In the genomic region with DNA sequence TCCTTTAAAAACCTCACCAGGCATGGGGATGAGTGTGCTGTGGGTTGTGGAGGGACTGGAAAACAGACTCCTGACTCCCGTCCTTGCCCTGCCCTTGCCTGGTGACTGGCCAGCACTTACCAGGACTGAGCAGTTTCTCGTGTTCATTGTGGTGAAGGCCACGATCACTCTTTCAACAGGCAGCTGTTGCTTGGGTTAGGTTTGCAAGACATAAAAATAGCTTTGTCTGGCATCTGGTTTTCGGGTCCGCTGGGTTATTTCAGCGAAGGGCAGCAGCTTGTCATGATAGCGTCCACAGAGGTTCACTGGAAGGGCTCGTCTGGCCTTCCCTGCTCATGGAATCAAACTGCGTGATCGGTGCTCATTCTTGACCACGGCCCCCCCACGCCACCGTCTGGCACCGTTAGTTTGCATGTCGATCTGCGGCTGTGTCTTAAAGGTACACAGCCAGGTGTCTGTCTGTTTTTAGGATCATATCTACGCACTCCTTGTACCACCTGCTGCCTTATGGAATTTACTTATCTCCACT, we compare ENCODE assay signal across 13 cellular contexts. TPM values are rescaled to one million over a fixed set of nuclear protein-coding genes. Genes with fewer than 3 reads are reported as not detected.
DNase-seq lines count a peak whose midpoint lies in the region; ATAC-seq and TF ChIP-seq lines count a peak whose summit lies in the region.
"Had no signal": no experiment of that assay in that cellular context is flagged by ENCODE, and none has a peak within 500 bp of the region (broad histone marks: within the 10 kb centered on the region; RNA-seq: fewer than 3 reads in every experiment).

No MANE protein-coding gene starts in this region.

- CTCF ChIA-PET in OCI-LY7 (lab: Charles Lee; ENCODE audit: unreplicated experiment): interaction anchor here (1.5 kb wide), 1 partner anchor 20 kb away, joined by 3 read pairs; no protein-coding TSS in a partner anchor
- CTCF ChIA-PET in CD8-positive, alpha-beta T cell (lab: Charles Lee): interaction anchor here (0.7 to 1.2 kb wide), 2 partner anchors 11 to 15 kb away, joined by 3 read pairs; no protein-coding TSS in a partner anchor

- H3K4me3 Mint-ChIP-seq in CD8-positive, alpha-beta T cell: no peak overlapping the region
- H3K4me3 Mint-ChIP-seq: activated naive CD8-positive, alpha-beta T cell treated with anti-CD3 and anti-CD28 coated beads for 36 hours; naive thymus-derived CD4-positive, alpha-beta T cell had no signal

- H3K79me2 ChIP-seq in OCI-LY7 (ENCODE audit: insufficient read depth, low read depth, low read length): no peaks in the 10 kb centered on the region
- no peaks in the 10 kb centered on the region for H3K79me2 ChIP-seq in osteoblast (ENCODE audit: insufficient read depth, low read length)

- peaks cover 32% of the 10 kb centered on the region for H3K4me1 ChIP-seq in OCI-LY7 (ENCODE audit: insufficient read depth, low read length, poor library complexity, severe bottlenecking)
- H3K4me1 ChIP-seq in heart left ventricle: peaks cover 0 to 88% (median 30%) of the 10 kb centered on the region in 12 donors
- no peaks in the 10 kb centered on the region for H3K4me1 ChIP-seq in osteoblast (ENCODE audit: insufficient read depth, low read length)
- no peaks in the 10 kb centered on the region for H3K4me1 ChIP-seq in CD8-positive, alpha-beta T cell (ENCODE audit: insufficient read depth, low read length)
- H3K4me1 ChIP-seq in uterus: no peaks in the 10 kb centered on the region

- H3K9me3 Mint-ChIP-seq in CD8-positive, alpha-beta T cell: peaks cover 1% of the 10 kb centered on the region
- H3K9me3 Mint-ChIP-seq: activated naive CD8-positive, alpha-beta T cell treated with anti-CD3 and anti-CD28 coated beads for 36 hours had no signal

- H4K20me1 ChIP-seq in OCI-LY7 (ENCODE audit: insufficient read depth, low read length): no peaks in the 10 kb centered on the region
- H4K20me1 ChIP-seq in osteoblast (ENCODE audit: insufficient read depth, low read length): no peaks in the 10 kb centered on the region

- H3K9me2 ChIP-seq in OCI-LY7 (ENCODE audit: insufficient read depth, low read length): no peaks in the 10 kb centered on the region

- no peak overlapping the region for H3K27ac Mint-ChIP-seq in CD8-positive, alpha-beta T cell
- H3K27ac Mint-ChIP-seq: activated naive CD8-positive, alpha-beta T cell treated with anti-CD3 and anti-CD28 coated beads for 36 hours; naive thymus-derived CD4-positive, alpha-beta T cell had no signal

- H3K27me3 ChIP-seq in heart left ventricle (no peaks in the 10 kb centered on the region), osteoblast (ENCODE audit: insufficient read depth, low read length) (peaks cover 6% of the 10 kb centered on the region), uterus (no peaks in the 10 kb centered on the region)
- no peaks in the 10 kb centered on the region for H3K27me3 ChIP-seq in CD8-positive, alpha-beta T cell (ENCODE audit: insufficient read depth, low read length)

- H3K9me3 ChIP-seq in OCI-LY7 (ENCODE audit: low read length) (peaks cover 7% of the 10 kb centered on the region; the same call in 1 of the 2 replicates), heart left ventricle (peaks cover 0 to 8% (median 0%) of the 10 kb centered on the region in 12 donors), osteoblast (ENCODE audit: low read depth, low read length) (no peaks in the 10 kb centered on the region), uterus (no peaks in the 10 kb centered on the region)
- H3K9me3 ChIP-seq in CD8-positive, alpha-beta T cell (ENCODE audit: low read length): no peaks in the 10 kb centered on the region

- H3K27ac ChIP-seq in OCI-LY7 (ENCODE audit: low read depth, low read length, poor library complexity, severe bottlenecking) (peak overlapping the region; percentile 24), heart left ventricle (peak overlapping the region; percentile 50 to 91 (median 84)), osteoblast (ENCODE audit: low read depth, low read length) (no peak overlapping the region), uterus (no peak overlapping the region)
- no peak overlapping the region for H3K27ac ChIP-seq in CD8-positive, alpha-beta T cell (ENCODE audit: low read depth, low read length)

- H3K36me3 Mint-ChIP-seq in CD8-positive, alpha-beta T cell: peaks cover 2% of the 10 kb centered on the region
- H3K36me3 Mint-ChIP-seq: activated naive CD8-positive, alpha-beta T cell treated with anti-CD3 and anti-CD28 coated beads for 36 hours had no signal

- H3K4me2 ChIP-seq in OCI-LY7 (ENCODE audit: low read length) (peak overlapping the region; percentile 93), osteoblast (ENCODE audit: insufficient read depth, low read length) (no peak overlapping the region)

- intact Hi-C loops in OCI-LY7 (cut with micrococcal nuclease; ENCODE audit: unreplicated experiment): no loop called here
- intact Hi-C loops in heart left ventricle (cut with DNase I): loop anchor here in 3 of 10 donors (1.0 to 5.0 kb wide), 3 partner anchors 15 to 36 kb away; a partner anchor contains a TSS
- intact Hi-C loops in CD8-positive, alpha-beta T cell (cut with DNase I, micrococcal nuclease): no loop called here
- intact Hi-C loops in uterus (cut with DNase I; ENCODE audit: low total_unique reads): no loop called here

- H3K27me3 Mint-ChIP-seq in CD8-positive, alpha-beta T cell (ENCODE audit: low read depth): no peaks in the 10 kb centered on the region
- H3K27me3 Mint-ChIP-seq: activated naive CD8-positive, alpha-beta T cell treated with anti-CD3 and anti-CD28 coated beads for 36 hours had no signal

- H3K36me3 ChIP-seq in OCI-LY7 (ENCODE audit: insufficient read depth, low read length) (no peaks in the 10 kb centered on the region), heart left ventricle (peaks cover 0 to 12% (median 0%) of the 10 kb centered on the region in 9 donors), osteoblast (ENCODE audit: insufficient read depth, low read length) (no peaks in the 10 kb centered on the region), uterus (no peaks in the 10 kb centered on the region)
- H3K36me3 ChIP-seq in CD8-positive, alpha-beta T cell (ENCODE audit: insufficient read depth, low read length): no peaks in the 10 kb centered on the region

- H2AFZ ChIP-seq in OCI-LY7 (ENCODE audit: low read length) (peak overlapping the region; percentile 95), osteoblast (ENCODE audit: low read length) (no peak overlapping the region)

- ATAC-seq in heart left ventricle: peak; percentile 65 to 77 (median 74)
- ATAC-seq in CD8-positive, alpha-beta T cell: no peak
- ATAC-seq: naive thymus-derived CD4-positive, alpha-beta T cell had no signal

- POLR2A ChIA-PET in OCI-LY7 (lab: Charles Lee): interaction anchor here (0.6 to 1.3 kb wide), 6 partner anchors 9 to 55 kb away, joined by 3 to 4 read pairs (median 4); no protein-coding TSS in a partner anchor
- POLR2A ChIA-PET in CD8-positive, alpha-beta T cell (lab: Charles Lee): no interaction called here

- TF ChIP-seq CTCF in OCI-LY7 (conservative IDR thresholded peaks at IDR 0.05; ENCODE audit: low read length): 0 out of 2 replicates have a peak, but pooled peaks have one; percentile 36
- no peak for TF ChIP-seq CTCF in heart left ventricle (IDR thresholded peaks at IDR 0.05)
- no peak for TF ChIP-seq CTCF in osteoblast (IDR thresholded peaks at IDR 0.05; ENCODE audit: extremely low read depth, low read depth, low read length)
- no peak for TF ChIP-seq CTCF in CD8-positive, alpha-beta T cell (IDR thresholded peaks at IDR 0.05)
- TF ChIP-seq CTCF in uterus (IDR thresholded peaks at IDR 0.05): no peak

- DNase-seq in AG08396 (ENCODE audit: low spot score): peak; percentile 18
- peak; percentile 52 for DNase-seq in OCI-LY7 (ENCODE audit: low spot score)
- peak in 4 of 5 donors; percentile 38 to 74 (median 60) for DNase-seq in heart left ventricle
- DNase-seq in osteoblast (ENCODE audit: insufficient read length, low spot score, missing footprints): peak; percentile 61
- no peak for DNase-seq in CD8-positive, alpha-beta T cell
- DNase-seq in uterus: no peak
- DNase-seq in NCI-H774 (lab: John Stamatoyannopoulos, UW): no peak
- DNase-seq in DMS153 treated with DMSO at 0.1 percent for 48 hours (lab: John Stamatoyannopoulos, UW; ENCODE audit: unreplicated experiment): no peak
- DNase-seq: activated naive CD8-positive, alpha-beta T cell treated with anti-CD3 and anti-CD28 coated beads for 36 hours; naive thymus-derived CD4-positive, alpha-beta T cell; NCI-H2029 treated with DMSO at 0.1 percent for 48 hours; stimulated activated CD4-positive, alpha-beta T cell treated with anti-CD3 and anti-CD28 coated beads, Interleukin-15, amount 100 ng/mL, for 24 hours; SW 1271 had no signal

- WGBS in heart left ventricle, 4 donors: 34 to 69% (median 49%) methylated on average over 15 to 17 of the region's 17 CpGs

- no peaks in the 10 kb centered on the region for H3K4me1 Mint-ChIP-seq in CD8-positive, alpha-beta T cell (ENCODE audit: low read depth)
- H3K4me1 Mint-ChIP-seq: activated naive CD8-positive, alpha-beta T cell treated with anti-CD3 and anti-CD28 coated beads for 36 hours had no signal

- no TSS peak for BruUV-seq in OCI-LY7 (replicated peaks; lab: Mats Ljungman, UMichigan)

- TF ChIP-seq POLR2A in heart left ventricle (IDR thresholded peaks at IDR 0.05): no peak
- TF ChIP-seq POLR2A in uterus (IDR thresholded peaks at IDR 0.05): no peak

- H3K4me3 ChIP-seq in OCI-LY7 (ENCODE audit: low read depth, low read length, poor library complexity, severe bottlenecking) (peak overlapping the region; percentile 70), heart left ventricle (peak overlapping the region in 8 of 12 donors; percentile 12 to 42 (median 28)), osteoblast (ENCODE audit: insufficient read depth, low read length) (no peak overlapping the region), uterus (no peak overlapping the region)
- H3K4me3 ChIP-seq in CD8-positive, alpha-beta T cell (ENCODE audit: low read depth, low read length): no peak overlapping the region

RNA-seq across cellular contexts. Expression of a gene that starts 15.2 kb away (rescaled TPM):
- total RNA-seq in OCI-LY7 (2014; rRNA removed; shearing (Covaris generic)): 19.7 and 25.6 TPM in 2 replicates
- total RNA-seq in OCI-LY7 (2022) (45.1 and 46.2 TPM in 2 replicates), heart left ventricle (100 to 1,000 TPM in 6 of 9 donors, 10 to 100 TPM in 3; 77.3 to 176 (median 135) TPM), osteoblast (13.8 and 16.2 TPM in 2 replicates), uterus (100 to 1,000 TPM in 2 of 4 donors, 10 to 100 TPM in 2; 22.0 to 137 (median 97.2) TPM)
- polyA plus RNA-seq in heart left ventricle: 100 to 1,000 TPM in 1 of 2 donors, 10 to 100 TPM in 1; 29.9 to 119 TPM
- total RNA-seq in CD8-positive, alpha-beta T cell: 10 to 100 TPM; 20.2 to 23.4 TPM

RNA-seq across cellular contexts. Expression of a gene that starts 34.2 kb away (rescaled TPM):
- 50.7 and 60.6 TPM in 2 replicates for total RNA-seq in OCI-LY7 (2014; rRNA removed; shearing (Covaris generic))
- total RNA-seq in OCI-LY7 (2022): 84.1 and 85.0 TPM in 2 replicates
- 10 to 100 TPM; 20.9 to 37.8 (median 25.3) TPM for total RNA-seq in heart left ventricle
- polyA plus RNA-seq in heart left ventricle: 10 to 100 TPM; 14.5 to 27.8 TPM
- total RNA-seq in osteoblast: 38.0 and 41.8 TPM in 2 replicates
- total RNA-seq in CD8-positive, alpha-beta T cell: 1 to 10 TPM; 4.5 to 4.7 TPM
- 10 to 100 TPM; 21.6 to 32.7 (median 27.9) TPM for total RNA-seq in uterus

RNA-seq across cellular contexts. Expression of a gene that starts 38.3 kb away (rescaled TPM):
- total RNA-seq in OCI-LY7 (2014; rRNA removed; shearing (Covaris generic)): 70.3 and 76.8 TPM in 2 replicates
- 90.5 and 111 TPM in 2 replicates for total RNA-seq in OCI-LY7 (2022)
- 1 to 10 TPM; 5.1 to 9.4 (median 7.1) TPM for total RNA-seq in heart left ventricle
- polyA plus RNA-seq in heart left ventricle: 10 to 100 TPM; 16.8 to 18.0 TPM
- total RNA-seq in osteoblast: 22.4 and 25.0 TPM in 2 replicates
- 10 to 100 TPM in 1 of 2 experiments, 1 to 10 TPM in 1; 9.8 to 12.8 TPM for total RNA-seq in CD8-positive, alpha-beta T cell
- 10 to 100 TPM in 3 of 4 donors, 1 to 10 TPM in 1; 2.1 to 26.5 (median 19.1) TPM for total RNA-seq in uterus

Comparison
In these comparisons a context has a peak if more than half of its experiments do, and no peak if none do; other contexts are left out.
1. DNase-seq: peak in AG08396 (single experiment), OCI-LY7 (single experiment), heart left ventricle (4 of 5) and osteoblast (single experiment); none in CD8-positive, alpha-beta T cell (0 of 7), uterus (0 of 2), NCI-H774 (single experiment) and DMS153 treated with DMSO at 0.1 percent for 48 hours (single experiment).
2. H3K27ac ChIP-seq: peak in OCI-LY7 (single experiment) and heart left ventricle (12 of 12); none in osteoblast (single experiment), CD8-positive, alpha-beta T cell (single experiment) and uterus (0 of 2).
3. H3K4me3 ChIP-seq: peak in OCI-LY7 (single experiment) and heart left ventricle (8 of 12); none in osteoblast (single experiment), CD8-positive, alpha-beta T cell (single experiment) and uterus (0 of 2).